ENCODE assay signal across 6 cellular contexts in the genomic region with DNA sequence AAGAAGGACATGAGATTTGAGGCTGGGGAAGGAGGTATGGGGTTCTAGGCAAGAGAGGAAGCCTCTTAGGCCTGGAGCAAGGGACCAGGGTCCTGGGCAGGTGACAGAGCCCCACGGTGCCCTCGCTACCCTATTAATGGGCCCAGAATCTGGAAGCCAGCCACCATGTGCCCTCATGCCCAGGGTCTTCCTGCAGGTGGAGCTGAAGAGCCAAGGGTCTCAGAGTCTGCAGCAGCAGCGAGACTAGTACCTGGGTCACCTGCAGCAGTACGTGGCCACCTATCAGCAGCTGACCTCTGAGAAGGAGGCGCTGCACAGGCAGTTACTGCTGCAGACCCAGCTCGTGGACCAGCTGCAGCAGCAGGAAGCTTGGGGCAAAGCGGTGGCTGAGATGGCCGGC. TPM values are rescaled to one million over a fixed set of nuclear protein-coding genes. Genes with fewer than 3 reads are reported as not detected.
"Had no signal": no experiment of that assay in that cellular context is flagged by ENCODE, and none has a peak within 500 bp of the region (broad histone marks: within the 10 kb centered on the region; RNA-seq: fewer than 3 reads in every experiment).

No MANE protein-coding gene starts in this region.

RNA-seq across cellular contexts. Expression of a gene that starts 9.4 kb away (rescaled TPM):
- total RNA-seq: M059J, Right ventricle myocardium inferior, RPMI7951, SJCRH30, SK-MEL-5 had no signal

RNA-seq across cellular contexts. Expression of a gene that starts 22.1 kb away (rescaled TPM):
- total RNA-seq: M059J, PC-9, Right ventricle myocardium inferior, RPMI7951, SJCRH30 had no signal
